Comparison of ENCODE assay signal across 18 cellular contexts in the genomic region with DNA sequence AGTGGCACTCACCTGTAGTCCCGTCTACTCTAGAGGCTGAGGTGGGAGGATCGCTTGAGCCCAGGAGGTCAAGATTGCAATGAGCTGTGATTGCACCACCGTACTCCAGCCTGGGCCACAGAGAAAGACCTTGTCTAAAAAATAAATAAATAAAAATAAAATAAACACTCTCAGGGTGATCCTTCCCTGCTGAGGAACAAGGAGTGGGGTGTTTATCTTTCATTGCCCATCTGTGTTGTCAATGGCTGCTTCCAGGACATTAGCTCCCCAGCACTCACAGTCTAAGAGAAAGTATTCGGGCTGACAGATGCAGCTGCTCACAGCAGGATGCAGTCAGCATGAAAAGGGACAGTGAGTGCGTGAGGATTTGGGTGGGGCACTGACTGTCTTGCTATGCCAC.
"Had no signal": no experiment of that assay in that cellular context is flagged by ENCODE, and none has a peak within 500 bp of the region (broad histone marks: within the 10 kb centered on the region; RNA-seq: fewer than 3 reads in every experiment).

No MANE protein-coding gene starts in this region.

- H3K4me1 ChIP-seq: right atrium auricular region, sigmoid colon, stomach, transverse colon had no signal

- FAIRE-seq: small intestine had no signal

- H3K9me3 ChIP-seq: right atrium auricular region, sigmoid colon, stomach, thoracic aorta, transverse colon had no signal

- H3K9me3 Mint-ChIP-seq: naive thymus-derived CD4-positive, alpha-beta T cell had no signal

- H3K4me3 ChIP-seq: dorsolateral prefrontal cortex, lung, right atrium auricular region, sigmoid colon, stomach, thoracic aorta, transverse colon had no signal

- H3K27me3 ChIP-seq: right atrium auricular region, sigmoid colon, transverse colon had no signal

- ATAC-seq: left colon; left ventricle myocardium superior; naive thymus-derived CD4-positive, alpha-beta T cell had no signal

- H3K36me3 Mint-ChIP-seq: naive thymus-derived CD4-positive, alpha-beta T cell had no signal

- H3K36me3 ChIP-seq: right atrium auricular region, sigmoid colon, stomach, thoracic aorta, transverse colon had no signal

- DNase-seq: cortex of kidney; dorsolateral prefrontal cortex; effector CD8-positive, alpha-beta T cell; foreskin melanocyte; head of caudate nucleus; hippocampal formation; left colon; left ventricle myocardium superior; naive thymus-derived CD4-positive, alpha-beta T cell; sigmoid colon; small intestine; stimulated activated CD4-positive, alpha-beta T cell treated with anti-CD3 and anti-CD28 coated beads, Interleukin-12 subunit alpha, Interleukin-12 subunit beta, amount 100 ng/mL, for 4 hours; stimulated activated naive CD4-positive, alpha-beta T cell; stomach; transverse colon had no signal

- H3K27ac ChIP-seq: dorsolateral prefrontal cortex, right atrium auricular region, stomach, transverse colon had no signal
